1 cellular context compared by ENCODE assay signal in genomic region chr16:85621698-85622433, GRCh38.
TF ChIP-seq lines count a peak whose summit lies in the region.

No MANE protein-coding gene starts in this region.

TF ChIP-seq in Ishikawa, 13 proteins besides CTCF, POLR2A, EP300 and RAD21:
- TF ChIP-seq REST (IDR thresholded peaks at IDR 0.05; ENCODE audit: low read depth) (peak; percentile 59), NFIC (IDR thresholded peaks at IDR 0.05) (0 out of 2 replicates have a peak, but pooled peaks have one; percentile 11), FOXM1 (IDR thresholded peaks at IDR 0.05; ENCODE audit: borderline replicate concordance, low read depth) (no peak), TEAD4 (IDR thresholded peaks at IDR 0.05) (0 out of 2 replicates have a peak, but pooled peaks have one; percentile 10)
